12 cellular contexts compared by ENCODE assay signal in the genomic region with DNA sequence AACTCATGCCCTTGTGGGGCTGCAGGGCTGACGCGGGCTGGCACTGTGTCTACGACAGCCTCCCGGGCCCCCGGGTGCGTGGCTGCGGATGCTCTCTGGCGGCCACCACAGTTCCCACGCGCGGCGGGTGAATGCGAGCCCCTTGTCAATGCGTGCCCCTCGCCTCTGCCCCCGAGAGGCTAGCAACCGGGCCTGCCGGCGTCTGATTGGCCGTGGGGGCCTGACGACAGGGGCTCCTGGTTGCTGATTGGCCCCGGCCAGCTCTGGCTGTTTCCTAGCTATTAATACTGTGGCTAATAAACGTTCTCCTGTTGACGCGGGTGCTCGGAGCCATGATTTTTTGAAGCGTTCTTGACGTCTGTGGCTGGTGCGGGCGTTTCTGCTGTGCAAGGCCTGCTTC. TPM values are rescaled to one million over a fixed set of nuclear protein-coding genes. Genes with fewer than 3 reads are reported as not detected.
A peak's percentile ranks its signal among the peaks of the same experiment; 100 is the strongest.
DNase-seq lines count a peak whose midpoint lies in the region; ATAC-seq, FAIRE-seq and TF ChIP-seq lines count a peak whose summit lies in the region.
"Had no signal": no experiment of that assay in that cellular context is flagged by ENCODE, and none has a peak within 500 bp of the region (broad histone marks: within the 10 kb centered on the region; RNA-seq: fewer than 3 reads in every experiment).

No MANE protein-coding gene starts in this region.

- H3K4me3 ChIP-seq in HCT116 (replicated peaks in 1 of 2; ENCODE audit: low read depth in 1 of 2, low read length in 2 of 2) = no peak overlapping the region
- H3K4me3 ChIP-seq in dorsolateral prefrontal cortex = peak overlapping the region in 25 of 59 donors; percentile 2 to 74 (median 20)
- no peak overlapping the region for H3K4me3 ChIP-seq in kidney (ENCODE audit: low read length in 2 of 2)
- H3K4me3 ChIP-seq in skeletal muscle satellite cell (ENCODE audit: low read length) = no peak overlapping the region
- H3K4me3 ChIP-seq: Peyer's patch had no signal

- no peaks in the 10 kb centered on the region for H4K20me1 ChIP-seq in HCT116 (ENCODE audit: insufficient read depth)

- TF ChIP-seq POLR2A in HCT116 (IDR thresholded peaks at IDR 0.05; ENCODE audit: borderline replicate concordance, extremely low read depth, insufficient read depth, insufficient read length) = no peak

- no peak overlapping the region for H3K27ac ChIP-seq in HCT116 (ENCODE audit: low read depth, low read length)
- H3K27ac ChIP-seq in dorsolateral prefrontal cortex = peak overlapping the region in 2 of 59 donors; percentile 36 to 79
- no peak overlapping the region for H3K27ac ChIP-seq in kidney (ENCODE audit: low read depth in 2 of 2, low read length in 2 of 2)
- H3K27ac ChIP-seq: Peyer's patch had no signal

- peaks cover 9% of the 10 kb centered on the region for H3K9me3 Mint-ChIP-seq in T-helper 2 cell treated with Interferon-gamma antibody and Interleukin-4, amounts not matched to agents 5 μg/mL and 100 μg/mL, for 36 hours

- DNase-seq in HCT116 (ENCODE audit: low read depth, low spot score) = no peak
- DNase-seq in dorsolateral prefrontal cortex = peak in 8 of 10 donors; percentile 46 to 87 (median 66)
- DNase-seq in kidney = peak; percentile 79
- no peak for DNase-seq in NCI-H2171 (lab: John Stamatoyannopoulos, UW)
- no peak for DNase-seq in T-helper 2 cell treated with Interferon-gamma antibody and Interleukin-4, amounts not matched to agents 5 μg/mL and 100 μg/mL, for 36 hours (ENCODE audit: low spot score)
- no peak for DNase-seq in D721Med (ENCODE audit: insufficient read length, low spot score)
- DNase-seq: NCI-H1436 had no signal

- H3K27me3 ChIP-seq in HCT116 (ENCODE audit: insufficient read depth, low read length) (no peaks in the 10 kb centered on the region), dorsolateral prefrontal cortex (peaks cover 0 to 37% (median 0%) of the 10 kb centered on the region in 45 donors), skeletal muscle satellite cell (ENCODE audit: control insufficient read depth, insufficient read depth, low read length) (peaks cover 15% of the 10 kb centered on the region)
- H3K27me3 ChIP-seq: Peyer's patch had no signal

- no peak for FAIRE-seq in kidney (lab: Jason Lieb, UNC)
- FAIRE-seq in D721Med (lab: Jason Lieb, UNC) = no peak

- no peaks in the 10 kb centered on the region for H3K79me2 ChIP-seq in HCT116 (ENCODE audit: insufficient read depth, low read length)

- TF ChIP-seq CTCF in HCT116 (IDR thresholded peaks at IDR 0.05 in 2 of 3, conservative IDR thresholded peaks at IDR 0.05 in 1 of 3; ENCODE audit: borderline replicate concordance in 1 of 3, insufficient read depth in 1 of 3, low read depth in 2 of 3, low read length in 2 of 3) = no peak
- no peak for TF ChIP-seq CTCF in dorsolateral prefrontal cortex (IDR thresholded peaks at IDR 0.05 in 54 of 56, conservative IDR thresholded peaks at IDR 0.05 in 2 of 56; ENCODE audit: low read depth in 1 of 56, partially characterized antibody in 56 of 56)
- TF ChIP-seq CTCF in kidney (IDR thresholded peaks at IDR 0.05; ENCODE audit: borderline replicate concordance, extremely low read depth, insufficient read depth) = no peak
- TF ChIP-seq CTCF in D721Med (IDR thresholded peaks at IDR 0.05; ENCODE audit: insufficient read depth, missing control alignments) = no peak

- POLR2A ChIA-PET in HCT116 (lab: Charles Lee) = no interaction called here

- no peaks in the 10 kb centered on the region for H3K4me1 Mint-ChIP-seq in T-helper 2 cell treated with Interferon-gamma antibody and Interleukin-4, amounts not matched to agents 5 μg/mL and 100 μg/mL, for 36 hours (ENCODE audit: low read depth)

- RAD21 ChIA-PET in HCT116 (lab: Charles Lee; ENCODE audit: low non-redundant PET in 1 of 2, low total read pairs in 2 of 2, uncharacterized antibody in 2 of 2, unreplicated experiment in 2 of 2) = no interaction called here

- H3K4me3 Mint-ChIP-seq in T-helper 2 cell treated with Interferon-gamma antibody and Interleukin-4, amounts not matched to agents 5 μg/mL and 100 μg/mL, for 36 hours = no peak overlapping the region
- H3K4me3 Mint-ChIP-seq: activated naive CD8-positive, alpha-beta T cell had no signal

- intact Hi-C loops in HCT116 (cut with micrococcal nuclease) = no loop called here
- intact Hi-C loops in dorsolateral prefrontal cortex (cut with DNase I) = loop anchor here in 1 of 2 donors (5.0 kb wide), 1 partner anchor 162 kb away; no protein-coding TSS in a partner anchor
- intact Hi-C loops in kidney (cut with DNase I) = no loop called here

- ATAC-seq in HCT116 (peak; percentile 67), HG03520 (IDR thresholded peaks at IDR 0.05; ENCODE audit: unreplicated experiment) (no peak)
- ATAC-seq: esophagus mucosa had no signal

- H3K9ac ChIP-seq in HCT116 (ENCODE audit: low read length) (no peak overlapping the region), kidney (ENCODE audit: low read length in 2 of 2) (no peak overlapping the region), skeletal muscle satellite cell (ENCODE audit: low read depth, low read length) (no peak overlapping the region)

- H3K9me3 ChIP-seq in HCT116 (ENCODE audit: control insufficient read depth in 1 of 2, insufficient read depth in 1 of 2, low read depth in 1 of 2, low read length in 2 of 2) = no peaks in the 10 kb centered on the region; a peak in 1 of 4 replicates
- H3K9me3 ChIP-seq in kidney (ENCODE audit: control insufficient read depth in 1 of 2, low read length in 2 of 2) = no peaks in the 10 kb centered on the region
- H3K9me3 ChIP-seq in skeletal muscle satellite cell (replicated peaks; ENCODE audit: low read length) = no peaks in the 10 kb centered on the region
- H3K9me3 ChIP-seq: Peyer's patch had no signal

- peaks cover 1% of the 10 kb centered on the region for H3K36me3 Mint-ChIP-seq in T-helper 2 cell treated with Interferon-gamma antibody and Interleukin-4, amounts not matched to agents 5 μg/mL and 100 μg/mL, for 36 hours (ENCODE audit: low read depth)
- H3K36me3 Mint-ChIP-seq: activated naive CD8-positive, alpha-beta T cell had no signal

- H3K36me3 ChIP-seq in HCT116 (ENCODE audit: control insufficient read depth in 1 of 2, insufficient read depth in 2 of 2, low read length in 2 of 2) = no peaks in the 10 kb centered on the region
- no peaks in the 10 kb centered on the region for H3K36me3 ChIP-seq in kidney (ENCODE audit: control insufficient read depth in 1 of 2, insufficient read depth in 2 of 2, low read length in 2 of 2)
- H3K36me3 ChIP-seq in skeletal muscle satellite cell (ENCODE audit: insufficient read depth, low read length) = peaks cover under 1% of the 10 kb centered on the region
- H3K36me3 ChIP-seq: Peyer's patch had no signal

- H3K4me1 ChIP-seq in HCT116 (ENCODE audit: control insufficient read depth in 1 of 2, insufficient read depth in 2 of 2, low read length in 2 of 2) = no peaks in the 10 kb centered on the region
- peaks cover 2% of the 10 kb centered on the region in 2 donors for H3K4me1 ChIP-seq in kidney (ENCODE audit: control insufficient read depth in 1 of 2, insufficient read depth in 1 of 2, low read depth in 1 of 2, low read length in 2 of 2)
- H3K4me1 ChIP-seq in skeletal muscle satellite cell (ENCODE audit: control insufficient read depth, insufficient read depth, low read length) = peaks cover 4% of the 10 kb centered on the region
- H3K4me1 ChIP-seq: Peyer's patch had no signal

- no peaks in the 10 kb centered on the region for H3K9me2 ChIP-seq in HCT116 (ENCODE audit: insufficient read depth)

- peaks cover 40% of the 10 kb centered on the region for H3K27me3 Mint-ChIP-seq in T-helper 2 cell treated with Interferon-gamma antibody and Interleukin-4, amounts not matched to agents 5 μg/mL and 100 μg/mL, for 36 hours (ENCODE audit: low read depth)

- CTCF ChIA-PET in HCT116 (lab: Charles Lee) = no interaction called here

- H2AFZ ChIP-seq in HCT116 (ENCODE audit: low read depth, low read length, poor library complexity, severe bottlenecking) = no peak overlapping the region

- TF ChIP-seq RAD21 in HCT116 (IDR thresholded peaks at IDR 0.05; ENCODE audit: low read depth) = no peak

- no peak overlapping the region for H3K4me2 ChIP-seq in HCT116 (ENCODE audit: low read length)
- H3K4me2 ChIP-seq in skeletal muscle satellite cell (ENCODE audit: low read length) = peak overlapping the region; percentile 96

- no TSS peak for BruUV-seq in HCT116 (replicated peaks; lab: Mats Ljungman, UMichigan)

- H3K27ac Mint-ChIP-seq in T-helper 2 cell treated with Interferon-gamma antibody and Interleukin-4, amounts not matched to agents 5 μg/mL and 100 μg/mL, for 36 hours = no peak overlapping the region
- H3K27ac Mint-ChIP-seq: activated naive CD8-positive, alpha-beta T cell had no signal

TF ChIP-seq in HCT116, 20 proteins besides CTCF, POLR2A, EP300 and RAD21:
- TF ChIP-seq EGR1 (IDR thresholded peaks at IDR 0.05; ENCODE audit: low read depth) (no peak), SRF (IDR thresholded peaks at IDR 0.05; ENCODE audit: low read depth) (no peak), CEBPB (IDR thresholded peaks at IDR 0.05; ENCODE audit: low read depth) (no peak), EZH2phosphoT487 (IDR thresholded peaks at IDR 0.05; ENCODE audit: borderline replicate concordance) (no peak), ELF1 (IDR thresholded peaks at IDR 0.05; ENCODE audit: borderline replicate concordance, low read depth) (no peak)
- TF ChIP-seq, protein P1, sequence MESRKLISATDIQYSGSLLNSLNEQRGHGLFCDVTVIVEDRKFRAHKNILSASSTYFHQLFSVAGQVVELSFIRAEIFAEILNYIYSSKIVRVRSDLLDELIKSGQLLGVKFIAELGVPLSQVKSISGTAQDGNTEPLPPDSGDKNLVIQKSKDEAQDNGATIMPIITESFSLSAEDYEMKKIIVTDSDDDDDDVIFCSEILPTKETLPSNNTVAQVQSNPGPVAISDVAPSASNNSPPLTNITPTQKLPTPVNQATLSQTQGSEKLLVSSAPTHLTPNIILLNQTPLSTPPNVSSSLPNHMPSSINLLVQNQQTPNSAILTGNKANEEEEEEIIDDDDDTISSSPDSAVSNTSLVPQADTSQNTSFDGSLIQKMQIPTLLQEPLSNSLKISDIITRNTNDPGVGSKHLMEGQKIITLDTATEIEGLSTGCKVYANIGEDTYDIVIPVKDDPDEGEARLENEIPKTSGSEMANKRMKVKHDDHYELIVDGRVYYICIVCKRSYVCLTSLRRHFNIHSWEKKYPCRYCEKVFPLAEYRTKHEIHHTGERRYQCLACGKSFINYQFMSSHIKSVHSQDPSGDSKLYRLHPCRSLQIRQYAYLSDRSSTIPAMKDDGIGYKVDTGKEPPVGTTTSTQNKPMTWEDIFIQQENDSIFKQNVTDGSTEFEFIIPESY (IDR thresholded peaks at IDR 0.05; ENCODE audit: extremely low read depth, insufficient replicate concordance, low read length) = no peak
- TF ChIP-seq, protein P2, sequence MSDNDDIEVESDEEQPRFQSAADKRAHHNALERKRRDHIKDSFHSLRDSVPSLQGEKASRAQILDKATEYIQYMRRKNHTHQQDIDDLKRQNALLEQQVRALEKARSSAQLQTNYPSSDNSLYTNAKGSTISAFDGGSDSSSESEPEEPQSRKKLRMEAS (IDR thresholded peaks at IDR 0.05) = no peak

RNA-seq across cellular contexts. Expression of a gene that starts 1.8 kb away (rescaled TPM):
- 2.5 TPM for total RNA-seq in HCT116 (2021; ENCODE audit: unreplicated experiment)
- not detected in 2 replicates for polyA plus RNA-seq in HCT116 (2012)
- 1,000 to 10,000 TPM in 78 of 120 experiments, 100 to 1,000 TPM in 42; 389 to 2,448 (median 1,078) TPM for total RNA-seq in dorsolateral prefrontal cortex
- 24.0 TPM for total RNA-seq in kidney
- 29.6 TPM for polyA plus RNA-seq in kidney (ENCODE audit: insufficient read depth, low read depth, low replicate concordance)
- 90.6 and 95.3 TPM in 2 replicates for total RNA-seq in skeletal muscle satellite cell (2012; rRNA removed)

Comparison
In these comparisons a context has a peak if more than half of its experiments do, and no peak if none do; other contexts are left out.
1. DNase-seq: peak in dorsolateral prefrontal cortex (8 of 10) and kidney (single experiment); none in HCT116 (single experiment), NCI-H2171 (single experiment), T-helper 2 cell treated with Interferon-gamma antibody and Interleukin-4, amounts not matched to agents 5 μg/mL and 100 μg/mL, for 36 hours (single experiment) and D721Med (single experiment).
2. RNA of a gene that starts 1.8 kb away (total RNA-seq): 389 to 2,448 TPM in dorsolateral prefrontal cortex; 24.0 TPM in kidney (single experiment) and 2.5 TPM in HCT116 (single experiment); every median in the first group is over 10 times any median in the second.